In genomic region chr2:215366440-215367032, GRCh38 we compare ENCODE assay signal across 24 cellular contexts. TPM values are rescaled to one million over a fixed set of nuclear protein-coding genes. Genes with fewer than 3 reads are reported as not detected.
DNase-seq lines count a peak whose midpoint lies in the region; ATAC-seq, FAIRE-seq and TF ChIP-seq lines count a peak whose summit lies in the region.
"Had no signal": no experiment of that assay in that cellular context is flagged by ENCODE, and none has a peak within 500 bp of the region (broad histone marks: within the 10 kb centered on the region; RNA-seq: fewer than 3 reads in every experiment).

No MANE protein-coding gene starts in this region.

- DNase-seq in EH (ENCODE audit: low read depth) (peak; percentile 2), astrocyte (ENCODE audit: low read depth) (no peak), fibroblast of mammary gland (ENCODE audit: low read depth) (peak; percentile 50), smooth muscle cell (lab: John Stamatoyannopoulos, UW; ENCODE audit: unreplicated experiment) (no peak)
- DNase-seq: CD4-positive, alpha-beta memory T cell; DND-41; KBM-7; MM.1S; NCI-H1048; NCI-H1417 treated with DMSO at 0.1 percent for 48 hours; NCI-H187; NCI-H446; NCI-H526; OCI-M1 had no signal

- peaks cover 94% of the 10 kb centered on the region for H3F3A ChIP-seq in smooth muscle cell (ENCODE audit: low read depth)

- peak overlapping the region; percentile 92 for H3K27ac Mint-ChIP-seq in astrocyte (ENCODE audit: unreplicated experiment)
- H3K27ac Mint-ChIP-seq: CD4-positive, alpha-beta memory T cell had no signal

- H3K9me3 Mint-ChIP-seq in astrocyte (ENCODE audit: unreplicated experiment) = no peaks in the 10 kb centered on the region

- peak overlapping the region; percentile 16 for H3K27ac ChIP-seq in astrocyte (ENCODE audit: low read depth, low read length)
- peak overlapping the region; percentile 84 for H3K27ac ChIP-seq in smooth muscle cell (ENCODE audit: low read depth)
- H3K27ac ChIP-seq: A549; BLaER1 treated with 17β-estradiol and CSF1 and Interleukin-3, amounts not matched to agents 10 nM and 100 nM; SJSA1 had no signal

- H3K9me3 ChIP-seq in astrocyte (ENCODE audit: insufficient read depth, low read depth, low read length) (no peaks in the 10 kb centered on the region), smooth muscle cell (replicated peaks; ENCODE audit: low read depth) (no peaks in the 10 kb centered on the region)
- H3K9me3 ChIP-seq: A549; BLaER1 treated with 17β-estradiol and CSF1 and Interleukin-3, amounts not matched to agents 10 nM and 100 nM; SJSA1 had no signal

- peaks cover 51% of the 10 kb centered on the region for H3K4me1 Mint-ChIP-seq in astrocyte (ENCODE audit: low read depth, unreplicated experiment)
- H3K4me1 Mint-ChIP-seq: CD4-positive, alpha-beta memory T cell had no signal

- H3K4me1 ChIP-seq in astrocyte (ENCODE audit: insufficient read depth, low read length) (peaks cover 12% of the 10 kb centered on the region), smooth muscle cell (ENCODE audit: low read depth) (no peaks in the 10 kb centered on the region)
- H3K4me1 ChIP-seq: A549, SJSA1 had no signal

- H3K27me3 Mint-ChIP-seq in astrocyte (ENCODE audit: low read depth, unreplicated experiment) = no peaks in the 10 kb centered on the region
- H3K27me3 Mint-ChIP-seq: CD4-positive, alpha-beta memory T cell had no signal

- no peak overlapping the region for H2AFZ ChIP-seq in astrocyte (ENCODE audit: low read depth, low read length)
- H2AFZ ChIP-seq in smooth muscle cell (ENCODE audit: low read depth) = no peak overlapping the region

- no peak for TF ChIP-seq CTCF in astrocyte (IDR thresholded peaks at IDR 0.05; ENCODE audit: insufficient read depth, low read depth, low read length)
- TF ChIP-seq CTCF in fibroblast of mammary gland (conservative IDR thresholded peaks at IDR 0.05; ENCODE audit: control insufficient read depth, insufficient read depth, low read depth, low read length) = no peak
- TF ChIP-seq CTCF in smooth muscle cell (IDR thresholded peaks at IDR 0.05; ENCODE audit: borderline replicate concordance, insufficient read depth, poor library complexity, severe bottlenecking) = no peak

- peak overlapping the region; percentile 64 for H3K4me3 Mint-ChIP-seq in astrocyte (ENCODE audit: unreplicated experiment)
- H3K4me3 Mint-ChIP-seq: CD4-positive, alpha-beta memory T cell had no signal

- H3K9ac ChIP-seq in astrocyte (ENCODE audit: low read length) = no peak overlapping the region
- no peak overlapping the region for H3K9ac ChIP-seq in smooth muscle cell (ENCODE audit: low read depth)
- H3K9ac ChIP-seq: BLaER1 treated with 17β-estradiol and CSF1 and Interleukin-3, amounts not matched to agents 10 nM and 100 nM had no signal

- H4K20me1 ChIP-seq in astrocyte (ENCODE audit: insufficient read depth, low read length) (peaks cover 96% of the 10 kb centered on the region), smooth muscle cell (ENCODE audit: low read depth) (peaks cover 100% of the 10 kb centered on the region)

- H3K4me2 ChIP-seq in astrocyte (ENCODE audit: low read length) (no peak overlapping the region), smooth muscle cell (no peak overlapping the region)
- H3K4me2 ChIP-seq: A549; BLaER1 treated with 17β-estradiol and CSF1 and Interleukin-3, amounts not matched to agents 10 nM and 100 nM had no signal

- H3K4me3 ChIP-seq in astrocyte (ENCODE audit: insufficient read depth, low read depth, low read length) = no peak overlapping the region
- H3K4me3 ChIP-seq in fibroblast of mammary gland (ENCODE audit: control insufficient read depth, low read depth, low read length) = no peak overlapping the region
- H3K4me3 ChIP-seq in smooth muscle cell = no peak overlapping the region
- H3K4me3 ChIP-seq: A549; BLaER1 treated with 17β-estradiol and CSF1 and Interleukin-3, amounts not matched to agents 10 nM and 100 nM; SJSA1 had no signal

- no peak for FAIRE-seq in astrocyte (lab: Jason Lieb, UNC)
- FAIRE-seq: A549, GM12891, H1, RCC 7860 had no signal

- H3K27me3 ChIP-seq in astrocyte (ENCODE audit: insufficient read depth, low read length) = no peaks in the 10 kb centered on the region
- no peaks in the 10 kb centered on the region for H3K27me3 ChIP-seq in smooth muscle cell (ENCODE audit: low read depth)
- H3K27me3 ChIP-seq: BLaER1 treated with 17β-estradiol and CSF1 and Interleukin-3, amounts not matched to agents 10 nM and 100 nM; SJSA1 had no signal

- no peak for TF ChIP-seq POLR2A in GM18505 (IDR thresholded peaks at IDR 0.05; ENCODE audit: borderline replicate concordance, extremely low read depth, insufficient read depth, insufficient read length)

- 96% methylated on average over 4 of the region's 4 CpGs for WGBS in smooth muscle cell (ENCODE audit: low lambda C conversion rate)

- ATAC-seq in GM19395 (IDR thresholded peaks at IDR 0.05; ENCODE audit: unreplicated experiment) (no peak), GM18505 (IDR thresholded peaks at IDR 0.05; ENCODE audit: unreplicated experiment) (no peak), HG03095 (IDR thresholded peaks at IDR 0.05; ENCODE audit: unreplicated experiment) (no peak)
- ATAC-seq: A549, Right ventricle myocardium inferior had no signal

- no peaks in the 10 kb centered on the region for H3K79me2 ChIP-seq in astrocyte (ENCODE audit: insufficient read depth, low read length)
- peaks cover 6% of the 10 kb centered on the region for H3K79me2 ChIP-seq in smooth muscle cell (ENCODE audit: low read depth)

- H3K36me3 ChIP-seq in astrocyte (ENCODE audit: insufficient read depth, low read length) = peaks cover 96% of the 10 kb centered on the region
- H3K36me3 ChIP-seq in smooth muscle cell (ENCODE audit: low read depth) = peaks cover 81% of the 10 kb centered on the region

- peaks cover 45% of the 10 kb centered on the region for H3K36me3 Mint-ChIP-seq in astrocyte (ENCODE audit: low read depth, unreplicated experiment)

RNA-seq across cellular contexts. Expression of gene ATIC, which starts 54.7 kb away (rescaled TPM):
- total RNA-seq in astrocyte (59.9 and 61.1 TPM in 2 replicates), smooth muscle cell (10.7 and 28.3 TPM in 2 replicates)
- polyA plus RNA-seq in smooth muscle cell = 67.7 and 87.3 TPM in 2 replicates

Comparison
In these comparisons a context has a peak if more than half of its experiments do, and no peak if none do; other contexts are left out.
1. DNase-seq: peak in EH (single experiment) and fibroblast of mammary gland (single experiment); none in astrocyte (single experiment) and smooth muscle cell (single experiment).